In the genomic region with DNA sequence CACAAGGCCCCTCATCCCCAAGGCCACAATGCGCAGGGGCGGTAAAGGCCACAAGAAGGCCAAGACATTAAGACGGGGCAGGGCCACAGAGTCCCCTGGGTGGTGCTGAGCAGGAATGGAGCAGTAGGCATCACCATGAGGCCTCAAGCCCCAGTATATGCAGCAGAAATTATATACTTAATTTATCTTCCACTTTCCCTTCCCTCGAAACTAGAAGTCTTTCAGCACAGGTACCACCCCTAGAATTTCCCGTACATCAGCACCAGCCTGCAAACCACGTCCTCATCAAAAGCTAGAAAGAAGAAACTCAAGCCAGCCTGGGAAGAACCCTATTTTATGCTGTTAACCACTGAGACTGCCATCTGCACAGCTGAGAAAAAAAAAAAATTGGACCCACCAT, we compare ENCODE assay signal across 11 cellular contexts.
DNase-seq lines count a peak whose midpoint lies in the region; ATAC-seq and TF ChIP-seq lines count a peak whose summit lies in the region.
"Had no signal": no experiment of that assay in that cellular context is flagged by ENCODE, and none has a peak within 500 bp of the region (broad histone marks: within the 10 kb centered on the region; RNA-seq: fewer than 3 reads in every experiment).

No MANE protein-coding gene starts in this region.

- H3K4me1 Mint-ChIP-seq in memory B cell (peaks cover 7% of the 10 kb centered on the region), endodermal cell (peaks cover 24% of the 10 kb centered on the region)

- peaks cover 5% of the 10 kb centered on the region for H3K27me3 Mint-ChIP-seq in memory B cell
- H3K27me3 Mint-ChIP-seq in endodermal cell (ENCODE audit: insufficient read depth) = no peaks in the 10 kb centered on the region
- H3K27me3 Mint-ChIP-seq: activated CD8-positive, alpha-beta memory T cell treated with anti-CD3 and anti-CD28 coated beads, Interleukin-2, amount 10 ng/mL, durations not matched to agents 7 days and 5 days had no signal

- H3K4me1 ChIP-seq in endodermal cell (ENCODE audit: control insufficient read depth, insufficient read depth, low read length) (peaks cover 3% of the 10 kb centered on the region), vagina (peaks cover 16% of the 10 kb centered on the region)
- H3K4me1 ChIP-seq: psoas muscle had no signal

- H3K9me3 Mint-ChIP-seq in memory B cell (no peaks in the 10 kb centered on the region), endodermal cell (peaks cover 7% of the 10 kb centered on the region)

- H3K27ac ChIP-seq in endodermal cell (ENCODE audit: low read depth, low read length) (no peak overlapping the region), vagina (no peak overlapping the region)
- H3K27ac ChIP-seq: psoas muscle had no signal

- H3K27ac Mint-ChIP-seq in memory B cell = no peak overlapping the region
- H3K27ac Mint-ChIP-seq in endodermal cell = no peak overlapping the region
- H3K27ac Mint-ChIP-seq: activated CD8-positive, alpha-beta memory T cell treated with anti-CD3 and anti-CD28 coated beads, Interleukin-2, amount 10 ng/mL, durations not matched to agents 7 days and 5 days had no signal

- H3K4me3 Mint-ChIP-seq in memory B cell (no peak overlapping the region), endodermal cell (no peak overlapping the region)
- H3K4me3 Mint-ChIP-seq: activated CD8-positive, alpha-beta memory T cell treated with anti-CD3 and anti-CD28 coated beads, Interleukin-2, amount 10 ng/mL, durations not matched to agents 7 days and 5 days had no signal

- H3K9ac ChIP-seq in endodermal cell (ENCODE audit: extremely low read depth, low read length, poor library complexity, severe bottlenecking) = no peak overlapping the region

- no peak for DNase-seq in memory B cell (ENCODE audit: low spot score in 2 of 2)
- no peak for DNase-seq in endodermal cell
- DNase-seq in mucosa of gallbladder (ENCODE audit: low spot score) = no peak
- no peak for DNase-seq in vagina (ENCODE audit: extremely low spot score in 2 of 2)
- DNase-seq: activated CD8-positive, alpha-beta memory T cell treated with anti-CD3 and anti-CD28 coated beads, Interleukin-2, amount 10 ng/mL, durations not matched to agents 7 days and 5 days; left cardiac atrium; NCI-H446 treated with DMSO at 0.1 percent for 48 hours; psoas muscle had no signal

- no peak overlapping the region for H3K4me3 ChIP-seq in endodermal cell (ENCODE audit: low read length)
- no peak overlapping the region for H3K4me3 ChIP-seq in vagina
- H3K4me3 ChIP-seq: psoas muscle had no signal

- H3K27me3 ChIP-seq in endodermal cell (ENCODE audit: control insufficient read depth, insufficient read depth, low read length, poor library complexity, severe bottlenecking) (no peaks in the 10 kb centered on the region), vagina (no peaks in the 10 kb centered on the region)

- TF ChIP-seq CTCF in endodermal cell (conservative IDR thresholded peaks at IDR 0.05) (no peak), vagina (IDR thresholded peaks at IDR 0.05) (no peak)

- 87 to 92% methylated on average over 3 to 6 of the region's 6 CpGs for WGBS in endodermal cell (ENCODE audit: insufficient coverage in 1 of 2, insufficient read length in 1 of 2), 2 experiments

- H3K36me3 ChIP-seq in endodermal cell (ENCODE audit: control insufficient read depth, insufficient read depth, low read length) (no peaks in the 10 kb centered on the region), vagina (no peaks in the 10 kb centered on the region)

- TF ChIP-seq POLR2A in vagina (IDR thresholded peaks at IDR 0.05) = no peak

- no peaks in the 10 kb centered on the region for H3K9me3 ChIP-seq in endodermal cell (ENCODE audit: control insufficient read depth, low read length)
- H3K9me3 ChIP-seq in vagina = no peaks in the 10 kb centered on the region
- H3K9me3 ChIP-seq: psoas muscle had no signal

- H3K36me3 Mint-ChIP-seq in memory B cell = peaks cover 2% of the 10 kb centered on the region
- H3K36me3 Mint-ChIP-seq in endodermal cell (ENCODE audit: low read depth) = peaks cover 2% of the 10 kb centered on the region

- intact Hi-C loops in vagina (cut with DNase I) = no loop called here

- ATAC-seq in GM19025 (IDR thresholded peaks at IDR 0.05; ENCODE audit: low read depth, unreplicated experiment) (peak; percentile 58), GM21619 (IDR thresholded peaks at IDR 0.05; ENCODE audit: unreplicated experiment) (peak; percentile 60), HG03378 (IDR thresholded peaks at IDR 0.05; ENCODE audit: unreplicated experiment) (peak; percentile 70), memory B cell (ENCODE audit: low read depth) (peak; percentile 55)
- ATAC-seq: activated CD8-positive, alpha-beta memory T cell treated with anti-CD3 and anti-CD28 coated beads, Interleukin-2, amount 10 ng/mL, durations not matched to agents 7 days and 5 days; left cardiac atrium; psoas muscle had no signal
